In the genomic region with DNA sequence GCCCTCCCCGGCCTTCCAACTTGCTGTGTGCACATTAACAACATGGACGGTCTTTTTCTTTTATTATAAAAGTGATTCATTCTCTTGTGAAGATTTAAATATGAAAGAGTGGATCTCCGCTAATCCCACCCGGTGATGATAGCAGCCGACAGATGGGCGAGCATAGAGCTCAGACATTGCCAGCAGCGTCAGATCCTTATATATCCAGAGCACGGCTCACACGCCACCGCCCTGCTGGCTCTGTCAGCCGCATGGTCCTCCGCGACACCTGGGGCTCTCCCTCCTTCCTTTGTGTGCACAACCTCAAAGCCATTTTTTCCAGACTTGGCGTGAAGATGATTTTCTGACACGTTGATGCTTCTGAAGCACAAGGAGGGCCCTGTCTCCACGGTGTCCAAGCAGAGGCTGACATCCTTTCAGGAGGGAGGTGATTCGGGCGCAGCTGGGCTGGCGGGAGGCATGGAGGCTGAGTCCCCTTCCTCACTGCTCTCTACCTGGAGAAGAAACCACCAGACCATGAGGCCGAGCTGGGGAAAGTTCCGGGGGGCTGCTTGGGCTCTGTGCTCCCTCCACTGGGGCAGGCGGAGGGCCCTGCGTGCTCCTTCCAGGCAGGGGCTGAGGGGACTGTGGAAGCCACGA, we compare ENCODE assay signal across 15 cellular contexts. TPM values are rescaled to one million over a fixed set of nuclear protein-coding genes. Genes with fewer than 3 reads are reported as not detected.
A peak's percentile ranks its signal among the peaks of the same experiment; 100 is the strongest.
DNase-seq lines count a peak whose midpoint lies in the region; ATAC-seq and TF ChIP-seq lines count a peak whose summit lies in the region.
"Had no signal": no experiment of that assay in that cellular context is flagged by ENCODE, and none has a peak within 500 bp of the region (broad histone marks: within the 10 kb centered on the region; RNA-seq: fewer than 3 reads in every experiment).

No MANE protein-coding gene starts in this region.

- H3K36me3 ChIP-seq in CD8-positive, alpha-beta T cell (ENCODE audit: insufficient read depth, low read length): no peaks in the 10 kb centered on the region
- H3K36me3 ChIP-seq in endodermal cell (ENCODE audit: control insufficient read depth, insufficient read depth, low read length) (no peaks in the 10 kb centered on the region), mesendoderm (ENCODE audit: control insufficient read depth, insufficient read depth, low read length) (no peaks in the 10 kb centered on the region)
- H3K36me3 ChIP-seq: adrenal gland, stomach had no signal

- no peak overlapping the region for H3K18ac ChIP-seq in mesendoderm (ENCODE audit: low read length)

- no peaks in the 10 kb centered on the region for H3K27me3 ChIP-seq in CD8-positive, alpha-beta T cell (ENCODE audit: insufficient read depth, low read length)
- H3K27me3 ChIP-seq in endodermal cell (ENCODE audit: control insufficient read depth, insufficient read depth, low read length, poor library complexity, severe bottlenecking) (no peaks in the 10 kb centered on the region), mesendoderm (ENCODE audit: insufficient read depth, low read length, poor library complexity) (no peaks in the 10 kb centered on the region)
- H3K27me3 ChIP-seq: hepatocyte had no signal

- TF ChIP-seq CTCF in CD8-positive, alpha-beta T cell (IDR thresholded peaks at IDR 0.05): no peak
- TF ChIP-seq CTCF in endodermal cell (conservative IDR thresholded peaks at IDR 0.05) (no peak), GM20000 (IDR thresholded peaks at IDR 0.05; ENCODE audit: extremely low read depth, missing control alignments) (no peak)

- H2BK5ac ChIP-seq in mesendoderm (ENCODE audit: low read length): no peak overlapping the region

- no peaks in the 10 kb centered on the region for H3K79me1 ChIP-seq in mesendoderm (ENCODE audit: low read length)

- H3K79me2 ChIP-seq in mesendoderm (ENCODE audit: control insufficient read depth, insufficient read depth, low read length): no peaks in the 10 kb centered on the region
- H3K79me2 ChIP-seq: hepatocyte had no signal

- H3K9ac ChIP-seq in endodermal cell (ENCODE audit: extremely low read depth, low read length, poor library complexity, severe bottlenecking) (no peak overlapping the region), mesendoderm (ENCODE audit: low read length) (no peak overlapping the region)
- H3K9ac ChIP-seq: GM23248 had no signal

- no peak overlapping the region for H2BK15ac ChIP-seq in mesendoderm (replicated peaks; ENCODE audit: low read depth)

- H3K4me2 ChIP-seq in mesendoderm (ENCODE audit: low read length): no peak overlapping the region
- H3K4me2 ChIP-seq: hepatocyte had no signal

- H3K4me1 Mint-ChIP-seq in CD8-positive, alpha-beta T cell (ENCODE audit: low read depth): peaks cover 52% of the 10 kb centered on the region
- H3K4me1 Mint-ChIP-seq in endodermal cell: no peaks in the 10 kb centered on the region

- POLR2A ChIA-PET in CD8-positive, alpha-beta T cell (lab: Charles Lee): interaction anchor here (1.6 kb wide), 1 partner anchor 20 kb away, joined by 6 read pairs; no protein-coding TSS in a partner anchor

- H2AK5ac ChIP-seq in mesendoderm (ENCODE audit: low read length): no peak overlapping the region

- no peak overlapping the region for H3K4me3 ChIP-seq in CD8-positive, alpha-beta T cell (ENCODE audit: low read depth, low read length)
- H3K4me3 ChIP-seq in endodermal cell (ENCODE audit: low read length): no peak overlapping the region
- H3K4me3 ChIP-seq in mesendoderm (ENCODE audit: low read length): no peak overlapping the region
- H3K4me3 ChIP-seq: adrenal gland, GM23248, hepatocyte, stomach had no signal

- no peak overlapping the region for H3K23ac ChIP-seq in mesendoderm (ENCODE audit: low read length)

- no peak overlapping the region for H3K4ac ChIP-seq in mesendoderm (ENCODE audit: low read depth, low read length)

- H3K27ac ChIP-seq in CD8-positive, alpha-beta T cell (ENCODE audit: low read depth, low read length): no peak overlapping the region
- H3K27ac ChIP-seq in endodermal cell (ENCODE audit: low read depth, low read length): peak overlapping the region; percentile 96
- H3K27ac ChIP-seq in mesendoderm (ENCODE audit: low read depth, low read length): no peak overlapping the region
- H3K27ac ChIP-seq: GM23248, hepatocyte, stomach had no signal

- peaks cover 58% of the 10 kb centered on the region for H3K4me1 ChIP-seq in CD8-positive, alpha-beta T cell (ENCODE audit: insufficient read depth, low read length)
- H3K4me1 ChIP-seq in endodermal cell (ENCODE audit: control insufficient read depth, insufficient read depth, low read length) (no peaks in the 10 kb centered on the region), mesendoderm (ENCODE audit: control insufficient read depth, low read depth, low read length) (peaks cover 2% of the 10 kb centered on the region)

- H3K27me3 Mint-ChIP-seq in CD8-positive, alpha-beta T cell (ENCODE audit: low read depth): no peaks in the 10 kb centered on the region
- H3K27me3 Mint-ChIP-seq in endodermal cell (ENCODE audit: insufficient read depth): no peaks in the 10 kb centered on the region

- H4K8ac ChIP-seq in mesendoderm (ENCODE audit: low read depth, low read length): no peak overlapping the region

- DNase-seq in Ammon's horn (ENCODE audit: low spot score): peak; percentile 49
- DNase-seq in CD8-positive, alpha-beta T cell: peak in 1 of 7 experiments; percentile 17
- peak; percentile 85 for DNase-seq in NCI-H524 treated with DMSO at 0.1 percent for 48 hours (lab: John Stamatoyannopoulos, UW)
- DNase-seq in endodermal cell: no peak
- DNase-seq in GM19240 (ENCODE audit: insufficient read length, low spot score): no peak
- DNase-seq in mesendoderm: no peak
- no peak for DNase-seq in GM20000 (ENCODE audit: low spot score)
- DNase-seq: adrenal gland, GM23248, KG1, stomach, T-helper 2 cell had no signal

- H2BK120ac ChIP-seq in mesendoderm (ENCODE audit: low read depth, low read length): no peak overlapping the region

- no peak overlapping the region for H3K4me3 Mint-ChIP-seq in CD8-positive, alpha-beta T cell
- H3K4me3 Mint-ChIP-seq in endodermal cell: no peak overlapping the region

- H4K5ac ChIP-seq in mesendoderm (ENCODE audit: low read length): no peak overlapping the region

- no peaks in the 10 kb centered on the region for H3K9me3 ChIP-seq in CD8-positive, alpha-beta T cell (ENCODE audit: low read length)
- no peaks in the 10 kb centered on the region for H3K9me3 ChIP-seq in endodermal cell (ENCODE audit: control insufficient read depth, low read length)
- H3K9me3 ChIP-seq: adrenal gland, stomach had no signal

- CTCF ChIA-PET in CD8-positive, alpha-beta T cell (lab: Charles Lee): interaction anchor here (1.2 to 1.3 kb wide), 3 partner anchors 17 to 105 kb away, joined by 3 to 7 read pairs (median 3); no protein-coding TSS in a partner anchor

- H3K56ac ChIP-seq in mesendoderm (ENCODE audit: low read length): no peak overlapping the region

- 90% methylated on average over 21 to 24 of the region's 24 CpGs for WGBS in endodermal cell (ENCODE audit: insufficient coverage in 1 of 2, insufficient read length in 1 of 2), 2 experiments
- no CpG with 5 or more reads among the region's 24 CpGs for WGBS in mesendoderm (ENCODE audit: extremely low coverage, insufficient coverage, low lambda C conversion rate)

- H3K27ac Mint-ChIP-seq in CD8-positive, alpha-beta T cell: peak overlapping the region; percentile 60
- H3K27ac Mint-ChIP-seq in endodermal cell: no peak overlapping the region

- no peaks in the 10 kb centered on the region for H3K36me3 Mint-ChIP-seq in CD8-positive, alpha-beta T cell
- H3K36me3 Mint-ChIP-seq in endodermal cell (ENCODE audit: low read depth): no peaks in the 10 kb centered on the region

- H3K9me3 Mint-ChIP-seq in CD8-positive, alpha-beta T cell: no peaks in the 10 kb centered on the region
- H3K9me3 Mint-ChIP-seq in endodermal cell: peaks cover 2% of the 10 kb centered on the region

- intact Hi-C loops in CD8-positive, alpha-beta T cell (cut with DNase I, micrococcal nuclease): no loop called here

- no peak for ATAC-seq in CD8-positive, alpha-beta T cell
- ATAC-seq: sciatic nerve had no signal

RNA-seq across cellular contexts. Expression of gene MRGBP, which starts 22.1 kb away (rescaled TPM):
- 1 to 10 TPM; 7.8 to 8.6 TPM for total RNA-seq in CD8-positive, alpha-beta T cell
- 10 to 100 TPM; 14.3 to 18.7 TPM for total RNA-seq in endodermal cell
- polyA plus RNA-seq in endodermal cell (2013, experiment 1 of 2): 18.3 TPM
- polyA plus RNA-seq in endodermal cell (2013, experiment 2 of 2): 18.5 TPM
- 13.3 TPM for polyA plus RNA-seq in mesendoderm (2013, experiment 1 of 2)
- 13.2 TPM for polyA plus RNA-seq in mesendoderm (2013, experiment 2 of 2)

RNA-seq across cellular contexts. Expression of gene OGFR, which starts 30.4 kb away (rescaled TPM):
- total RNA-seq in CD8-positive, alpha-beta T cell: 10 to 100 TPM; 47.8 to 52.2 TPM
- total RNA-seq in endodermal cell: 10 to 100 TPM; 28.1 to 28.5 TPM
- 23.9 TPM for polyA plus RNA-seq in endodermal cell (2013, experiment 1 of 2)
- 19.5 TPM for polyA plus RNA-seq in endodermal cell (2013, experiment 2 of 2)
- polyA plus RNA-seq in mesendoderm (2013, experiment 1 of 2): 11.3 TPM
- polyA plus RNA-seq in mesendoderm (2013, experiment 2 of 2): 11.4 TPM

RNA-seq across cellular contexts. Expression of gene COL9A3, which starts 42.7 kb away (rescaled TPM):
- not detected for total RNA-seq in CD8-positive, alpha-beta T cell
- total RNA-seq in endodermal cell: 100 to 1,000 TPM in 1 of 2 donors, 10 to 100 TPM in 1; 48.9 to 133 TPM
- polyA plus RNA-seq in endodermal cell (2013, experiment 1 of 2): 71.6 TPM
- 66.6 TPM for polyA plus RNA-seq in endodermal cell (2013, experiment 2 of 2)
- polyA plus RNA-seq in mesendoderm (2013, experiment 1 of 2): 45.6 TPM
- polyA plus RNA-seq in mesendoderm (2013, experiment 2 of 2): 45.1 TPM
- total RNA-seq: activated CD8-positive, alpha-beta memory T cell treated with anti-CD3 and anti-CD28 coated beads for 36 hours; GM23248 had no signal

Comparison
In these comparisons a context has a peak if more than half of its experiments do, and no peak if none do; other contexts are left out.
1. DNase-seq: peak in Ammon's horn (single experiment) and NCI-H524 treated with DMSO at 0.1 percent for 48 hours (single experiment); none in endodermal cell (single experiment), GM19240 (single experiment), mesendoderm (single experiment) and GM20000 (single experiment).
2. RNA of gene COL9A3, which starts 42.7 kb away (total RNA-seq): 48.9 to 133 TPM in endodermal cell; not detected in CD8-positive, alpha-beta T cell; every median in the first group is over 10 times any median in the second.